ENCODE assay signal across 1 cellular context in the genomic region with DNA sequence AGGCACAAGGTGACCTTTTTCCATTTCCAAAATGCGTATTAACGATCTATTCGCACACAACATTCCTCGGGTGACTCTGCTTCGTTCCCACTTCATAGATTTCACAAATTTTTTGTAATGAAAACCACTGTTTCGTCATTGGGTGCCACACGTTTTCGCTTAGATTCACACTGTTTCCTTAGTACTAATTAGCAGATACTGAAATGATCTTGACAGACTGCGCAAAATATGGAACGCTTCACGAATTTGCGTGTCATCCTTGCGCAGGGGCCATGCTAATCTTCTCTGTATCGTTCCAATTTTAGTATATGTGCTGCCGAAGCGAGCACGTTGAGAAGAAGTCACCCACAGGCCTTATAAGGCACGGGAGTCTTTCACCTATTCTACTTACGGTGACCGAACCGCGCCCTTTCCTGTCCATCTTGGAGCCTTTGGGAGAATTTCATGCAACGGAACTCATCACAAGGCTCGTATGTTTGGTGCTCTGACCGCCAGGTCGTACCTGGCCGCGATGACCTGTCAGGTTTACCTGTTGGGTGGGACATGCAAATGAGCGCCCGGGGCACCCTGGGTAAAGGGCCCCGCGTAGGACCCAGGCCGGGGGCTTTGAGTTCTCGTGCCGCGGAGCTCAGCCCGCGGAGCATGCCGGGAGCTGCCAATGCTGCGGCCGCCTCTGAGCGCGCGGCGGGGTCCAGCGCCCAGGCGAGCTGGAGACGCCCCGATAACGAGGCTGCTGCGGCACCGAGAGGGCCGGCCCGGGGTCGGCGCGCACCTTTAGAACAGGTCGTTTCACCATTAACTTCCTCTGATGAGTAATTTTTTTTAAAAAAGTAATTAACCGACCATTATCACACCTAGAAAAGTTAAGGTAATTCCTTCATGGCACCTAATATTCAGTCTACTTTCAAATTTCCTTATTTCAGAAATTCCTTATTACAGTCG.
TF ChIP-seq lines count a peak whose summit lies in the region.

A gene (minus strand): TSS at position 329 of the 942 bp plus-strand sequence.

TF ChIP-seq in GM12878, 131 proteins besides CTCF, POLR2A, EP300 and RAD21 (continued from another document and continues in another):
- TF ChIP-seq RB1 (IDR thresholded peaks at IDR 0.05; ENCODE audit: borderline replicate concordance), result peak; percentile 82; the same call in 1 of the 2 replicates
- TF ChIP-seq, protein P1, sequence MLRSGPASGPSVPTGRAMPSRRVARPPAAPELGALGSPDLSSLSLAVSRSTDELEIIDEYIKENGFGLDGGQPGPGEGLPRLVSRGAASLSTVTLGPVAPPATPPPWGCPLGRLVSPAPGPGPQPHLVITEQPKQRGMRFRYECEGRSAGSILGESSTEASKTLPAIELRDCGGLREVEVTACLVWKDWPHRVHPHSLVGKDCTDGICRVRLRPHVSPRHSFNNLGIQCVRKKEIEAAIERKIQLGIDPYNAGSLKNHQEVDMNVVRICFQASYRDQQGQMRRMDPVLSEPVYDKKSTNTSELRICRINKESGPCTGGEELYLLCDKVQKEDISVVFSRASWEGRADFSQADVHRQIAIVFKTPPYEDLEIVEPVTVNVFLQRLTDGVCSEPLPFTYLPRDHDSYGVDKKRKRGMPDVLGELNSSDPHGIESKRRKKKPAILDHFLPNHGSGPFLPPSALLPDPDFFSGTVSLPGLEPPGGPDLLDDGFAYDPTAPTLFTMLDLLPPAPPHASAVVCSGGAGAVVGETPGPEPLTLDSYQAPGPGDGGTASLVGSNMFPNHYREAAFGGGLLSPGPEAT (IDR thresholded peaks at IDR 0.05; ENCODE audit: low read depth), result 0 out of 2 replicates have a peak, but pooled peaks have one; percentile 15
- TF ChIP-seq TBL1XR1 (IDR thresholded peaks at IDR 0.05; ENCODE audit: low read depth, low read length), result 0 out of 2 replicates have a peak, but pooled peaks have one; percentile 38
- TF ChIP-seq, protein P2, sequence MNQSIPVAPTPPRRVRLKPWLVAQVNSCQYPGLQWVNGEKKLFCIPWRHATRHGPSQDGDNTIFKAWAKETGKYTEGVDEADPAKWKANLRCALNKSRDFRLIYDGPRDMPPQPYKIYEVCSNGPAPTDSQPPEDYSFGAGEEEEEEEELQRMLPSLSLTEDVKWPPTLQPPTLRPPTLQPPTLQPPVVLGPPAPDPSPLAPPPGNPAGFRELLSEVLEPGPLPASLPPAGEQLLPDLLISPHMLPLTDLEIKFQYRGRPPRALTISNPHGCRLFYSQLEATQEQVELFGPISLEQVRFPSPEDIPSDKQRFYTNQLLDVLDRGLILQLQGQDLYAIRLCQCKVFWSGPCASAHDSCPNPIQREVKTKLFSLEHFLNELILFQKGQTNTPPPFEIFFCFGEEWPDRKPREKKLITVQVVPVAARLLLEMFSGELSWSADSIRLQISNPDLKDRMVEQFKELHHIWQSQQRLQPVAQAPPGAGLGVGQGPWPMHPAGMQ (IDR thresholded peaks at IDR 0.05; ENCODE audit: borderline replicate concordance), result no peak
- TF ChIP-seq STAT1 (conservative IDR thresholded peaks at IDR 0.05), result peak; percentile 84; the same call in 1 of the 2 replicates
- TF ChIP-seq SMARCA5 (IDR thresholded peaks at IDR 0.05), result 0 out of 2 replicates have a peak, but pooled peaks have one; percentile 47
- TF ChIP-seq, protein P3, sequence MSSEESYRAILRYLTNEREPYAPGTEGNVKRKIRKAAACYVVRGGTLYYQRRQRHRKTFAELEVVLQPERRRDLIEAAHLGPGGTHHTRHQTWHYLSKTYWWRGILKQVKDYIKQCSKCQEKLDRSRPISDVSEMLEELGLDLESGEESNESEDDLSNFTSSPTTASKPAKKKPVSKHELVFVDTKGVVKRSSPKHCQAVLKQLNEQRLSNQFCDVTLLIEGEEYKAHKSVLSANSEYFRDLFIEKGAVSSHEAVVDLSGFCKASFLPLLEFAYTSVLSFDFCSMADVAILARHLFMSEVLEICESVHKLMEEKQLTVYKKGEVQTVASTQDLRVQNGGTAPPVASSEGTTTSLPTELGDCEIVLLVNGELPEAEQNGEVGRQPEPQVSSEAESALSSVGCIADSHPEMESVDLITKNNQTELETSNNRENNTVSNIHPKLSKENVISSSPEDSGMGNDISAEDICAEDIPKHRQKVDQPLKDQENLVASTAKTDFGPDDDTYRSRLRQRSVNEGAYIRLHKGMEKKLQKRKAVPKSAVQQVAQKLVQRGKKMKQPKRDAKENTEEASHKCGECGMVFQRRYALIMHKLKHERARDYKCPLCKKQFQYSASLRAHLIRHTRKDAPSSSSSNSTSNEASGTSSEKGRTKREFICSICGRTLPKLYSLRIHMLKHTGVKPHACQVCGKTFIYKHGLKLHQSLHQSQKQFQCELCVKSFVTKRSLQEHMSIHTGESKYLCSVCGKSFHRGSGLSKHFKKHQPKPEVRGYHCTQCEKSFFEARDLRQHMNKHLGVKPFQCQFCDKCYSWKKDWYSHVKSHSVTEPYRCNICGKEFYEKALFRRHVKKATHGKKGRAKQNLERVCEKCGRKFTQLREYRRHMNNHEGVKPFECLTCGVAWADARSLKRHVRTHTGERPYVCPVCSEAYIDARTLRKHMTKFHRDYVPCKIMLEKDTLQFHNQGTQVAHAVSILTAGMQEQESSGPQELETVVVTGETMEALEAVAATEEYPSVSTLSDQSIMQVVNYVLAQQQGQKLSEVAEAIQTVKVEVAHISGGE (CRISPR knock-in tag; IDR thresholded peaks at IDR 0.05), result no peak
- peak; percentile 93 for TF ChIP-seq MTA2 (IDR thresholded peaks at IDR 0.05; ENCODE audit: low read depth)
- TF ChIP-seq, protein P4, sequence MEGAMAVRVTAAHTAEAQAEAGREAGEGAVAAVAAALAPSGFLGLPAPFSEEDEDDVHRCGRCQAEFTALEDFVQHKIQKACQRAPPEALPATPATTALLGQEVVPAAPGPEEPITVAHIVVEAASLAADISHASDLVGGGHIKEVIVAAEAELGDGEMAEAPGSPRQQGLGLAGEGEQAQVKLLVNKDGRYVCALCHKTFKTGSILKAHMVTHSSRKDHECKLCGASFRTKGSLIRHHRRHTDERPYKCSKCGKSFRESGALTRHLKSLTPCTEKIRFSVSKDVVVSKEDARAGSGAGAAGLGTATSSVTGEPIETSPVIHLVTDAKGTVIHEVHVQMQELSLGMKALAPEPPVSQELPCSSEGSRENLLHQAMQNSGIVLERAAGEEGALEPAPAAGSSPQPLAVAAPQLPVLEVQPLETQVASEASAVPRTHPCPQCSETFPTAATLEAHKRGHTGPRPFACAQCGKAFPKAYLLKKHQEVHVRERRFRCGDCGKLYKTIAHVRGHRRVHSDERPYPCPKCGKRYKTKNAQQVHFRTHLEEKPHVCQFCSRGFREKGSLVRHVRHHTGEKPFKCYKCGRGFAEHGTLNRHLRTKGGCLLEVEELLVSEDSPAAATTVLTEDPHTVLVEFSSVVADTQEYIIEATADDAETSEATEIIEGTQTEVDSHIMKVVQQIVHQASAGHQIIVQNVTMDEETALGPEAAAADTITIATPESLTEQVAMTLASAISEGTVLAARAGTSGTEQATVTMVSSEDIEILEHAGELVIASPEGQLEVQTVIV (IDR thresholded peaks at IDR 0.05; ENCODE audit: borderline replicate concordance, partially characterized antibody), result peak; percentile 49
- TF ChIP-seq ASH2L (IDR thresholded peaks at IDR 0.05; ENCODE audit: borderline replicate concordance, low read depth), result 0 out of 2 replicates have a peak, but pooled peaks have one; percentile 57
- TF ChIP-seq MEF2B (IDR thresholded peaks at IDR 0.05; ENCODE audit: partially characterized antibody, poor library complexity, severe bottlenecking), result peak; percentile 55
- 0 out of 2 replicates have a peak, but pooled peaks have one; percentile 6 for TF ChIP-seq NRF1 (conservative IDR thresholded peaks at IDR 0.05; ENCODE audit: low read depth, low read length)
- peak; percentile 18; the same call in 1 of the 2 replicates for TF ChIP-seq JUNB (IDR thresholded peaks at IDR 0.05)
- peak; percentile 37; the same call in 1 of the 2 replicates for TF ChIP-seq MXI1 (IDR thresholded peaks at IDR 0.05; ENCODE audit: low read depth, low read length)
- peak; percentile 77; the same call in 1 of the 2 replicates for TF ChIP-seq NBN (IDR thresholded peaks at IDR 0.05)
- TF ChIP-seq LARP7 (IDR thresholded peaks at IDR 0.05), result peak; percentile 41
- TF ChIP-seq, protein P5, sequence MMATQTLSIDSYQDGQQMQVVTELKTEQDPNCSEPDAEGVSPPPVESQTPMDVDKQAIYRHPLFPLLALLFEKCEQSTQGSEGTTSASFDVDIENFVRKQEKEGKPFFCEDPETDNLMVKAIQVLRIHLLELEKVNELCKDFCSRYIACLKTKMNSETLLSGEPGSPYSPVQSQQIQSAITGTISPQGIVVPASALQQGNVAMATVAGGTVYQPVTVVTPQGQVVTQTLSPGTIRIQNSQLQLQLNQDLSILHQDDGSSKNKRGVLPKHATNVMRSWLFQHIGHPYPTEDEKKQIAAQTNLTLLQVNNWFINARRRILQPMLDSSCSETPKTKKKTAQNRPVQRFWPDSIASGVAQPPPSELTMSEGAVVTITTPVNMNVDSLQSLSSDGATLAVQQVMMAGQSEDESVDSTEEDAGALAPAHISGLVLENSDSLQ (IDR thresholded peaks at IDR 0.05), result peak; percentile 57
- TF ChIP-seq, protein P6, sequence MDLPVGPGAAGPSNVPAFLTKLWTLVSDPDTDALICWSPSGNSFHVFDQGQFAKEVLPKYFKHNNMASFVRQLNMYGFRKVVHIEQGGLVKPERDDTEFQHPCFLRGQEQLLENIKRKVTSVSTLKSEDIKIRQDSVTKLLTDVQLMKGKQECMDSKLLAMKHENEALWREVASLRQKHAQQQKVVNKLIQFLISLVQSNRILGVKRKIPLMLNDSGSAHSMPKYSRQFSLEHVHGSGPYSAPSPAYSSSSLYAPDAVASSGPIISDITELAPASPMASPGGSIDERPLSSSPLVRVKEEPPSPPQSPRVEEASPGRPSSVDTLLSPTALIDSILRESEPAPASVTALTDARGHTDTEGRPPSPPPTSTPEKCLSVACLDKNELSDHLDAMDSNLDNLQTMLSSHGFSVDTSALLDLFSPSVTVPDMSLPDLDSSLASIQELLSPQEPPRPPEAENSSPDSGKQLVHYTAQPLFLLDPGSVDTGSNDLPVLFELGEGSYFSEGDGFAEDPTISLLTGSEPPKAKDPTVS (IDR thresholded peaks at IDR 0.05; ENCODE audit: low read depth, low read length), result no peak
- TF ChIP-seq IKZF1 (conservative IDR thresholded peaks at IDR 0.05), result peak; percentile 72
- TF ChIP-seq, protein P7, sequence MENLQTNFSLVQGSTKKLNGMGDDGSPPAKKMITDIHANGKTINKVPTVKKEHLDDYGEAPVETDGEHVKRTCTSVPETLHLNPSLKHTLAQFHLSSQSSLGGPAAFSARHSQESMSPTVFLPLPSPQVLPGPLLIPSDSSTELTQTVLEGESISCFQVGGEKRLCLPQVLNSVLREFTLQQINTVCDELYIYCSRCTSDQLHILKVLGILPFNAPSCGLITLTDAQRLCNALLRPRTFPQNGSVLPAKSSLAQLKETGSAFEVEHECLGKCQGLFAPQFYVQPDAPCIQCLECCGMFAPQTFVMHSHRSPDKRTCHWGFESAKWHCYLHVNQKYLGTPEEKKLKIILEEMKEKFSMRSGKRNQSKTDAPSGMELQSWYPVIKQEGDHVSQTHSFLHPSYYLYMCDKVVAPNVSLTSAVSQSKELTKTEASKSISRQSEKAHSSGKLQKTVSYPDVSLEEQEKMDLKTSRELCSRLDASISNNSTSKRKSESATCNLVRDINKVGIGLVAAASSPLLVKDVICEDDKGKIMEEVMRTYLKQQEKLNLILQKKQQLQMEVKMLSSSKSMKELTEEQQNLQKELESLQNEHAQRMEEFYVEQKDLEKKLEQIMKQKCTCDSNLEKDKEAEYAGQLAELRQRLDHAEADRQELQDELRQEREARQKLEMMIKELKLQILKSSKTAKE (IDR thresholded peaks at IDR 0.05; ENCODE audit: low read depth, poor library complexity, severe bottlenecking), result peak; percentile 66
- TF ChIP-seq NR2F1 (conservative IDR thresholded peaks at IDR 0.05), result peak; percentile 48
- TF ChIP-seq, protein P8, sequence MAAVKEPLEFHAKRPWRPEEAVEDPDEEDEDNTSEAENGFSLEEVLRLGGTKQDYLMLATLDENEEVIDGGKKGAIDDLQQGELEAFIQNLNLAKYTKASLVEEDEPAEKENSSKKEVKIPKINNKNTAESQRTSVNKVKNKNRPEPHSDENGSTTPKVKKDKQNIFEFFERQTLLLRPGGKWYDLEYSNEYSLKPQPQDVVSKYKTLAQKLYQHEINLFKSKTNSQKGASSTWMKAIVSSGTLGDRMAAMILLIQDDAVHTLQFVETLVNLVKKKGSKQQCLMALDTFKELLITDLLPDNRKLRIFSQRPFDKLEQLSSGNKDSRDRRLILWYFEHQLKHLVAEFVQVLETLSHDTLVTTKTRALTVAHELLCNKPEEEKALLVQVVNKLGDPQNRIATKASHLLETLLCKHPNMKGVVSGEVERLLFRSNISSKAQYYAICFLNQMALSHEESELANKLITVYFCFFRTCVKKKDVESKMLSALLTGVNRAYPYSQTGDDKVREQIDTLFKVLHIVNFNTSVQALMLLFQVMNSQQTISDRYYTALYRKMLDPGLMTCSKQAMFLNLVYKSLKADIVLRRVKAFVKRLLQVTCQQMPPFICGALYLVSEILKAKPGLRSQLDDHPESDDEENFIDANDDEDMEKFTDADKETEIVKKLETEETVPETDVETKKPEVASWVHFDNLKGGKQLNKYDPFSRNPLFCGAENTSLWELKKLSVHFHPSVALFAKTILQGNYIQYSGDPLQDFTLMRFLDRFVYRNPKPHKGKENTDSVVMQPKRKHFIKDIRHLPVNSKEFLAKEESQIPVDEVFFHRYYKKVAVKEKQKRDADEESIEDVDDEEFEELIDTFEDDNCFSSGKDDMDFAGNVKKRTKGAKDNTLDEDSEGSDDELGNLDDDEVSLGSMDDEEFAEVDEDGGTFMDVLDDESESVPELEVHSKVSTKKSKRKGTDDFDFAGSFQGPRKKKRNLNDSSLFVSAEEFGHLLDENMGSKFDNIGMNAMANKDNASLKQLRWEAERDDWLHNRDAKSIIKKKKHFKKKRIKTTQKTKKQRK (IDR thresholded peaks at IDR 0.05; ENCODE audit: low read depth, low read length), result no peak
- peak; percentile 61 for TF ChIP-seq SUZ12 (IDR thresholded peaks at IDR 0.05; ENCODE audit: unreplicated experiment)
- TF ChIP-seq ZNF24 (IDR thresholded peaks at IDR 0.05), result peak; percentile 98
- TF ChIP-seq, protein P9, sequence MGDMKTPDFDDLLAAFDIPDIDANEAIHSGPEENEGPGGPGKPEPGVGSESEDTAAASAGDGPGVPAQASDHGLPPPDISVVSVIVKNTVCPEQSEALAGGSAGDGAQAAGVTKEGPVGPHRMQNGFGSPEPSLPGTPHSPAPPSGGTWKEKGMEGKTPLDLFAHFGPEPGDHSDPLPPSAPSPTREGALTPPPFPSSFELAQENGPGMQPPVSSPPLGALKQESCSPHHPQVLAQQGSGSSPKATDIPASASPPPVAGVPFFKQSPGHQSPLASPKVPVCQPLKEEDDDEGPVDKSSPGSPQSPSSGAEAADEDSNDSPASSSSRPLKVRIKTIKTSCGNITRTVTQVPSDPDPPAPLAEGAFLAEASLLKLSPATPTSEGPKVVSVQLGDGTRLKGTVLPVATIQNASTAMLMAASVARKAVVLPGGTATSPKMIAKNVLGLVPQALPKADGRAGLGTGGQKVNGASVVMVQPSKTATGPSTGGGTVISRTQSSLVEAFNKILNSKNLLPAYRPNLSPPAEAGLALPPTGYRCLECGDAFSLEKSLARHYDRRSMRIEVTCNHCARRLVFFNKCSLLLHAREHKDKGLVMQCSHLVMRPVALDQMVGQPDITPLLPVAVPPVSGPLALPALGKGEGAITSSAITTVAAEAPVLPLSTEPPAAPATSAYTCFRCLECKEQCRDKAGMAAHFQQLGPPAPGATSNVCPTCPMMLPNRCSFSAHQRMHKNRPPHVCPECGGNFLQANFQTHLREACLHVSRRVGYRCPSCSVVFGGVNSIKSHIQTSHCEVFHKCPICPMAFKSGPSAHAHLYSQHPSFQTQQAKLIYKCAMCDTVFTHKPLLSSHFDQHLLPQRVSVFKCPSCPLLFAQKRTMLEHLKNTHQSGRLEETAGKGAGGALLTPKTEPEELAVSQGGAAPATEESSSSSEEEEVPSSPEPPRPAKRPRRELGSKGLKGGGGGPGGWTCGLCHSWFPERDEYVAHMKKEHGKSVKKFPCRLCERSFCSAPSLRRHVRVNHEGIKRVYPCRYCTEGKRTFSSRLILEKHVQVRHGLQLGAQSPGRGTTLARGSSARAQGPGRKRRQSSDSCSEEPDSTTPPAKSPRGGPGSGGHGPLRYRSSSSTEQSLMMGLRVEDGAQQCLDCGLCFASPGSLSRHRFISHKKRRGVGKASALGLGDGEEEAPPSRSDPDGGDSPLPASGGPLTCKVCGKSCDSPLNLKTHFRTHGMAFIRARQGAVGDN (IDR thresholded peaks at IDR 0.05), result peak; percentile 97
- TF ChIP-seq RUNX3 (IDR thresholded peaks at IDR 0.05; ENCODE audit: low read length), result peak; percentile 25; the same call in 1 of the 2 replicates
